ENCODE assay signal across 17 cellular contexts in the genomic region with DNA sequence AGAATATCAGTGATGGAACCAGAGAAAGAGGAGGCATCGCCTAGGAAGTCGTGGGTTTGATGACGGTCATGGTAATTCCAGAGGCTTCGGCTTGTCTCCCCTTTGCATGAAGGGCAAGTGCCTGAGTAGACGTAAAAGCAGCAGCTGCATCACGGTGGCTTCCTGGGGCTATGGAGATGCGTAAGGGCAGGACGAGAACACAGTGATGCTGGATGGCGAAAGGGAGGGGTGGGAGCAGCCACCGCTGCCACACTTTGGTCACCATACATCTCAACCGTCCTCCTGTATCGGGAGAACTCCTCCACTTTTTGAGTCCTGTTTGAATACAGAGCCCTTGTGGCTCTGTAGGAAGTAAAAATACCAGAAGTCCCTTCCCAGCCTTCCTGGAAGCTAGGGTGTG.
DNase-seq lines count a peak whose midpoint lies in the region; ATAC-seq and TF ChIP-seq lines count a peak whose summit lies in the region.
"Had no signal": no experiment of that assay in that cellular context is flagged by ENCODE, and none has a peak within 500 bp of the region (broad histone marks: within the 10 kb centered on the region; RNA-seq: fewer than 3 reads in every experiment).

No MANE protein-coding gene starts in this region.

- H3K9me3 ChIP-seq in OCI-LY1 (ENCODE audit: low read length), result no peaks in the 10 kb centered on the region
- no peaks in the 10 kb centered on the region for H3K9me3 ChIP-seq in prostate gland
- H3K9me3 ChIP-seq: HAP-1, mucosa of descending colon had no signal

- H3K4me3 ChIP-seq in OCI-LY1 (ENCODE audit: low read depth, low read length, poor library complexity, severe bottlenecking), result peak overlapping the region; percentile 13
- no peak overlapping the region for H3K4me3 ChIP-seq in coronary artery
- H3K4me3 ChIP-seq in prostate gland, result no peak overlapping the region
- H3K4me3 ChIP-seq: HAP-1, K562, mucosa of descending colon had no signal

- H3K27me3 ChIP-seq in OCI-LY1 (ENCODE audit: insufficient read depth, low read length) (no peaks in the 10 kb centered on the region), prostate gland (replicated peaks; ENCODE audit: insufficient read depth) (no peaks in the 10 kb centered on the region)

- H4K20me1 ChIP-seq in OCI-LY1 (ENCODE audit: insufficient read depth, low read length), result no peaks in the 10 kb centered on the region

- H3K27ac ChIP-seq in OCI-LY1 (ENCODE audit: low read depth, low read length, poor library complexity, severe bottlenecking), result peak overlapping the region; percentile 100
- H3K27ac ChIP-seq in coronary artery, result peak overlapping the region in 1 of 2 donors; percentile 17
- no peak overlapping the region for H3K27ac ChIP-seq in prostate gland

- 96% methylated on average over 12 of the region's 12 CpGs for WGBS in prostate gland

- TF ChIP-seq CTCF in CD14-positive monocyte (IDR thresholded peaks at IDR 0.05), result no peak
- no peak for TF ChIP-seq CTCF in OCI-LY1 (IDR thresholded peaks at IDR 0.05; ENCODE audit: low read length)
- TF ChIP-seq CTCF in coronary artery (IDR thresholded peaks at IDR 0.05), result no peak
- no peak for TF ChIP-seq CTCF in neural crest cell (conservative IDR thresholded peaks at IDR 0.05)
- TF ChIP-seq CTCF in prostate gland (IDR thresholded peaks at IDR 0.05), result no peak

- H3K79me2 ChIP-seq in OCI-LY1 (ENCODE audit: insufficient read depth, low read length), result no peaks in the 10 kb centered on the region

- peaks cover 2 to 6% (median 4%) of the 10 kb centered on the region in 3 donors for H3K27me3 Mint-ChIP-seq in CD14-positive monocyte (ENCODE audit: low read depth in 3 of 3)
- H3K27me3 Mint-ChIP-seq in neural crest cell (ENCODE audit: low read depth), result no peaks in the 10 kb centered on the region
- H3K27me3 Mint-ChIP-seq in stimulated activated naive CD8-positive, alpha-beta T cell treated with anti-CD3 and anti-CD28 coated beads, Interleukin-15, amount 100 ng/mL, for 72 hours, result no peaks in the 10 kb centered on the region

- H3K36me3 Mint-ChIP-seq in CD14-positive monocyte, result no peaks in the 10 kb centered on the region
- peaks cover 15% of the 10 kb centered on the region for H3K36me3 Mint-ChIP-seq in neural crest cell (ENCODE audit: low read depth)

- H3K9ac ChIP-seq in OCI-LY1 (ENCODE audit: low read length), result peak overlapping the region; percentile 71

- H3K27ac Mint-ChIP-seq in CD14-positive monocyte, result no peak overlapping the region
- H3K27ac Mint-ChIP-seq in neural crest cell (ENCODE audit: unreplicated experiment), result peak overlapping the region; percentile 75
- H3K27ac Mint-ChIP-seq in stimulated activated naive CD8-positive, alpha-beta T cell treated with anti-CD3 and anti-CD28 coated beads, Interleukin-15, amount 100 ng/mL, for 72 hours, result no peak overlapping the region

- intact Hi-C loops in CD14-positive monocyte (cut with micrococcal nuclease), result no loop called here
- intact Hi-C loops in prostate gland (cut with DNase I), result no loop called here

- no peak for ATAC-seq in GM21367 (IDR thresholded peaks at IDR 0.05; ENCODE audit: unreplicated experiment)
- no peak for ATAC-seq in stimulated activated naive CD8-positive, alpha-beta T cell treated with anti-CD3 and anti-CD28 coated beads, Interleukin-15, amount 100 ng/mL, for 72 hours
- ATAC-seq: K562 had no signal

- peaks cover 72% of the 10 kb centered on the region for H3K4me1 ChIP-seq in OCI-LY1 (ENCODE audit: insufficient read depth, low read length, severe bottlenecking)
- no peaks in the 10 kb centered on the region for H3K4me1 ChIP-seq in prostate gland (replicated peaks)
- H3K4me1 ChIP-seq: HAP-1 had no signal

- peak overlapping the region; percentile 50 for H3K4me2 ChIP-seq in OCI-LY1 (ENCODE audit: low read length)

- peaks cover 9% of the 10 kb centered on the region for H3F3A ChIP-seq in OCI-LY1 (ENCODE audit: insufficient read depth, low read length)

- no peak overlapping the region for H2AFZ ChIP-seq in OCI-LY1 (ENCODE audit: low read length)

- H3K36me3 ChIP-seq in OCI-LY1 (ENCODE audit: insufficient read depth, low read length), result peaks cover 54% of the 10 kb centered on the region; the same call in 1 of the 2 replicates
- peaks cover 0 to 3% of the 10 kb centered on the region in 2 donors for H3K36me3 ChIP-seq in prostate gland

- DNase-seq in CD14-positive monocyte (ENCODE audit: low spot score) (peak; percentile 10), coronary artery (ENCODE audit: low spot score) (peak; percentile 59), neural crest cell (ENCODE audit: low read depth, low spot score) (no peak), prostate gland (ENCODE audit: low spot score) (no peak)
- no peak for DNase-seq in stimulated activated naive CD8-positive, alpha-beta T cell treated with anti-CD3 and anti-CD28 coated beads, Interleukin-15, amount 100 ng/mL, for 72 hours
- DNase-seq: activated CD4-positive, CD25-positive, alpha-beta regulatory T cell treated with anti-CD3 and anti-CD28 coated beads, Interleukin-2, amount 50 U/mL, for 72 hours; effector CD4-positive, alpha-beta T cell; GDM1; NCI-H1105 treated with DMSO at 0.1 percent for 48 hours; NCI-H2029; NCI-H69; stimulated activated naive CD4-positive, alpha-beta T cell had no signal

- H3K9me3 Mint-ChIP-seq in CD14-positive monocyte (peaks cover 0 to 12% (median 4%) of the 10 kb centered on the region in 7 donors), neural crest cell (no peaks in the 10 kb centered on the region)
- no peaks in the 10 kb centered on the region for H3K9me3 Mint-ChIP-seq in stimulated activated naive CD8-positive, alpha-beta T cell treated with anti-CD3 and anti-CD28 coated beads, Interleukin-15, amount 100 ng/mL, for 72 hours

- peaks cover 1% of the 10 kb centered on the region for H3K4me1 Mint-ChIP-seq in CD14-positive monocyte
- H3K4me1 Mint-ChIP-seq in neural crest cell, result no peaks in the 10 kb centered on the region
- H3K4me1 Mint-ChIP-seq in stimulated activated naive CD8-positive, alpha-beta T cell treated with anti-CD3 and anti-CD28 coated beads, Interleukin-15, amount 100 ng/mL, for 72 hours, result peaks cover 27% of the 10 kb centered on the region

- TF ChIP-seq POLR2A in prostate gland (IDR thresholded peaks at IDR 0.05), result no peak

- no peaks in the 10 kb centered on the region for H3K9me2 ChIP-seq in OCI-LY1 (ENCODE audit: low read depth, low read length)

- H3K4me3 Mint-ChIP-seq in CD14-positive monocyte, result no peak overlapping the region
- no peak overlapping the region for H3K4me3 Mint-ChIP-seq in neural crest cell
- no peak overlapping the region for H3K4me3 Mint-ChIP-seq in stimulated activated naive CD8-positive, alpha-beta T cell treated with anti-CD3 and anti-CD28 coated beads, Interleukin-15, amount 100 ng/mL, for 72 hours

Comparison
In these comparisons a context has a peak if more than half of its experiments do, and no peak if none do; other contexts are left out.
1. DNase-seq: peak in CD14-positive monocyte (single experiment) and coronary artery (single experiment); none in neural crest cell (single experiment), prostate gland (single experiment) and stimulated activated naive CD8-positive, alpha-beta T cell treated with anti-CD3 and anti-CD28 coated beads, Interleukin-15, amount 100 ng/mL, for 72 hours (0 of 2).